Comparison of ENCODE assay signal across 14 cellular contexts in genomic region chr4:108774809-108775530, GRCh38. TPM values are rescaled to one million over a fixed set of nuclear protein-coding genes. Genes with fewer than 3 reads are reported as not detected.
DNase-seq lines count a peak whose midpoint lies in the region; ATAC-seq and TF ChIP-seq lines count a peak whose summit lies in the region.
"Had no signal": no experiment of that assay in that cellular context is flagged by ENCODE, and none has a peak within 500 bp of the region (broad histone marks: within the 10 kb centered on the region; RNA-seq: fewer than 3 reads in every experiment).

No MANE protein-coding gene starts in this region.

- no peaks in the 10 kb centered on the region; the same call in 2 of the 3 replicates for H3K36me3 Mint-ChIP-seq in GM23338 (ENCODE audit: low read depth)

- no peak overlapping the region for H2AFZ ChIP-seq in GM23338
- H2AFZ ChIP-seq: hepatocyte had no signal

- TF ChIP-seq CTCF in GM23338 (conservative IDR thresholded peaks at IDR 0.05; ENCODE audit: low read depth in 2 of 2) (no peak), prostate gland (IDR thresholded peaks at IDR 0.05) (peak in 2 of 4 experiments; percentile 23 to 28)

- H3K4me1 Mint-ChIP-seq in GM23338, result peaks cover 6% of the 10 kb centered on the region; the same call in 2 of the 3 replicates

- no peaks in the 10 kb centered on the region for H3K79me2 ChIP-seq in GM23338 (replicated peaks; ENCODE audit: insufficient read depth)
- H3K79me2 ChIP-seq: hepatocyte had no signal

- H3K9me3 Mint-ChIP-seq in GM23338, result no peaks in the 10 kb centered on the region; the same call in 2 of the 3 replicates

- peak; percentile 12 for DNase-seq in GM23338 (ENCODE audit: low spot score)
- peak in 50 of 58 donors; percentile 1 to 78 (median 42) for DNase-seq in anterior cingulate cortex (lab: John Stamatoyannopoulos, UW)
- DNase-seq in right cardiac atrium, result peak; percentile 64 to 82 (median 80)
- peak; percentile 72 for DNase-seq in prostate gland (ENCODE audit: low spot score)
- no peak for DNase-seq in A172 (ENCODE audit: low spot score)
- DNase-seq: activated CD8-positive, alpha-beta T cell treated with anti-CD3 and anti-CD28 coated beads, Interleukin-2, amount 10 ng/mL, durations not matched to agents 7 days and 5 days; GF-D8; NCI-H1417 treated with DMSO at 0.1 percent for 48 hours; NCI-H526 had no signal

- H3F3A ChIP-seq in GM23338 (replicated peaks; ENCODE audit: low read depth), result no peaks in the 10 kb centered on the region

- ATAC-seq in GM23338 (peak; percentile 37; the same call in 2 of the 3 replicates), right cardiac atrium (peak; percentile 93), HG02798 (IDR thresholded peaks at IDR 0.05; ENCODE audit: poor library complexity, unreplicated experiment) (no peak), HG02588 (IDR thresholded peaks at IDR 0.05; ENCODE audit: unreplicated experiment) (no peak), esophagus mucosa (no peak)
- ATAC-seq: activated CD8-positive, alpha-beta T cell treated with anti-CD3 and anti-CD28 coated beads, Interleukin-2, amount 10 ng/mL, durations not matched to agents 7 days and 5 days had no signal

- peaks cover 10% of the 10 kb centered on the region for H3K4me1 ChIP-seq in GM23338 (ENCODE audit: insufficient read depth)
- H3K4me1 ChIP-seq in right cardiac atrium (ENCODE audit: control insufficient read depth, insufficient read depth, low read length), result peaks cover 1% of the 10 kb centered on the region
- no peaks in the 10 kb centered on the region for H3K4me1 ChIP-seq in prostate gland (replicated peaks)

- H4K20me1 ChIP-seq in GM23338 (replicated peaks; ENCODE audit: insufficient read depth), result no peaks in the 10 kb centered on the region

- H3K4me3 Mint-ChIP-seq in GM23338, result no peak overlapping the region
- H3K4me3 Mint-ChIP-seq: activated CD8-positive, alpha-beta T cell treated with anti-CD3 and anti-CD28 coated beads, Interleukin-2, amount 10 ng/mL, durations not matched to agents 7 days and 5 days had no signal

- 59% methylated on average over 5 of the region's 5 CpGs for WGBS in right cardiac atrium
- WGBS in prostate gland, result 49% methylated on average over 5 of the region's 5 CpGs

- no peaks in the 10 kb centered on the region for H3K27me3 ChIP-seq in GM23338 (ENCODE audit: insufficient read depth)
- no peaks in the 10 kb centered on the region for H3K27me3 ChIP-seq in right cardiac atrium (ENCODE audit: control insufficient read depth, insufficient read depth)
- no peaks in the 10 kb centered on the region for H3K27me3 ChIP-seq in prostate gland (replicated peaks; ENCODE audit: insufficient read depth)
- H3K27me3 ChIP-seq: hepatocyte had no signal

- no peaks in the 10 kb centered on the region for H3K9me2 ChIP-seq in GM23338 (ENCODE audit: insufficient read depth)

- H3K27ac ChIP-seq in GM23338 (ENCODE audit: low read depth) (no peak overlapping the region), right cardiac atrium (ENCODE audit: low read length) (peak overlapping the region; percentile 12), prostate gland (no peak overlapping the region)
- H3K27ac ChIP-seq: hepatocyte had no signal

- H3K9me3 ChIP-seq in right cardiac atrium (ENCODE audit: control insufficient read depth, low read length) (no peaks in the 10 kb centered on the region), prostate gland (no peaks in the 10 kb centered on the region)

- intact Hi-C loops in right cardiac atrium (cut with DNase I) (no loop called here), prostate gland (cut with DNase I) (no loop called here)

- H3K36me3 ChIP-seq in GM23338 (ENCODE audit: insufficient read depth), result no peaks in the 10 kb centered on the region
- H3K36me3 ChIP-seq in prostate gland, result no peaks in the 10 kb centered on the region

- H3K4me3 ChIP-seq in GM23338, result no peak overlapping the region
- H3K4me3 ChIP-seq in right cardiac atrium (ENCODE audit: low read length), result no peak overlapping the region
- H3K4me3 ChIP-seq in prostate gland, result no peak overlapping the region
- H3K4me3 ChIP-seq: hepatocyte had no signal

- H3K27ac Mint-ChIP-seq in GM23338, result no peak overlapping the region
- H3K27ac Mint-ChIP-seq: activated CD8-positive, alpha-beta T cell treated with anti-CD3 and anti-CD28 coated beads, Interleukin-2, amount 10 ng/mL, durations not matched to agents 7 days and 5 days had no signal

- no peak overlapping the region for H3K4me2 ChIP-seq in GM23338
- H3K4me2 ChIP-seq: hepatocyte had no signal

- H3K27me3 Mint-ChIP-seq in GM23338 (ENCODE audit: insufficient read depth, low read depth, poor library complexity), result peaks cover 5% of the 10 kb centered on the region

- TF ChIP-seq POLR2A in prostate gland (IDR thresholded peaks at IDR 0.05), result no peak

TF ChIP-seq in GM23338, 12 proteins besides CTCF, POLR2A, EP300 and RAD21 (continues in another document):
- no peak for TF ChIP-seq JUNB (IDR thresholded peaks at IDR 0.05; ENCODE audit: unreplicated experiment)
- no peak for TF ChIP-seq CREB1 (CRISPR knock-in tag; IDR thresholded peaks at IDR 0.05; ENCODE audit: low read depth)
- TF ChIP-seq NANOG (IDR thresholded peaks at IDR 0.05; ENCODE audit: borderline replicate concordance), result no peak
- no peak for TF ChIP-seq EZH2phosphoT487 (IDR thresholded peaks at IDR 0.05; ENCODE audit: unreplicated experiment)
- no peak for TF ChIP-seq ZNF114 (CRISPR knock-in tag; IDR thresholded peaks at IDR 0.05)
- no peak for TF ChIP-seq REST (IDR thresholded peaks at IDR 0.05; ENCODE audit: unreplicated experiment)

RNA-seq across cellular contexts. Expression of gene ETNPPL, which starts 12.1 kb away (rescaled TPM):
- 1.3 and 1.5 TPM in 2 replicates for total RNA-seq in GM23338 (2014; rRNA removed; shearing (Covaris generic))
- polyA plus RNA-seq in GM23338 (2016; fragmentation: Nextera tagmentation; extraction: Ambion mirVana) (1.2 and 1.4 TPM in 2 replicates), right cardiac atrium (7.0 TPM)
- total RNA-seq in right cardiac atrium (1 to 10 TPM; 2.9 to 9.7 (median 7.4) TPM), prostate gland (1 to 10 TPM in 1 of 2 donors, not detected in 1; 1.1 TPM), esophagus mucosa (not detected)
- total RNA-seq in A172 (2014; rRNA removed; shearing (Covaris generic)), result not detected in 2 replicates
- total RNA-seq: activated CD8-positive, alpha-beta T cell treated with anti-CD3 and anti-CD28 coated beads, Interleukin-2, amount 10 ng/mL, durations not matched to agents 7 days and 5 days had no signal
- polyA plus RNA-seq: BJ had no signal

Comparison
In these comparisons a context has a peak if more than half of its experiments do, and no peak if none do; other contexts are left out.
1. ATAC-seq: peak in GM23338 (single experiment) and right cardiac atrium (2 of 2); none in HG02798 (single experiment), HG02588 (single experiment) and esophagus mucosa (single experiment).